1 cellular context compared by ENCODE assay signal in genomic region chr19:7631577-7631976, GRCh38.
TF ChIP-seq lines count a peak whose summit lies in the region.

No MANE protein-coding gene starts in this region.

TF ChIP-seq in WTC11, 78 proteins besides CTCF, POLR2A, EP300 and RAD21:
- TF ChIP-seq E2F4 (CRISPR knock-in tag; IDR thresholded peaks at IDR 0.05; ENCODE audit: borderline replicate concordance, low read depth) (no peak), ZNF416 (CRISPR knock-in tag; IDR thresholded peaks at IDR 0.05) (no peak), USF1 (CRISPR knock-in tag; IDR thresholded peaks at IDR 0.05) (no peak), GABPB1 (CRISPR knock-in tag; IDR thresholded peaks at IDR 0.05) (no peak), JAZF1 (CRISPR knock-in tag; IDR thresholded peaks at IDR 0.05) (no peak), ERG (CRISPR knock-in tag; IDR thresholded peaks at IDR 0.05) (no peak), AFF4 (CRISPR knock-in tag; IDR thresholded peaks at IDR 0.05; ENCODE audit: borderline replicate concordance) (no peak)
